9 cellular contexts compared by ENCODE assay signal in genomic region chr2:219570924-219571310, GRCh38. TPM values are rescaled to one million over a fixed set of nuclear protein-coding genes. Genes with fewer than 3 reads are reported as not detected.
DNase-seq lines count a peak whose midpoint lies in the region; ATAC-seq, FAIRE-seq and TF ChIP-seq lines count a peak whose summit lies in the region.
"Had no signal": no experiment of that assay in that cellular context is flagged by ENCODE, and none has a peak within 500 bp of the region (broad histone marks: within the 10 kb centered on the region; RNA-seq: fewer than 3 reads in every experiment).

No MANE protein-coding gene starts in this region.

- in situ Hi-C loops in astrocyte of the cerebellum (cut with HindIII; ENCODE audit: low sequenced_read_pairs) = no loop called here

- no peak for TF ChIP-seq POLR2A in spleen (IDR thresholded peaks at IDR 0.05)

- no peak for TF ChIP-seq CTCF in HEK293 (tag by site-specific recombination; IDR thresholded peaks at IDR 0.05)
- no peak for TF ChIP-seq CTCF in astrocyte of the cerebellum (IDR thresholded peaks at IDR 0.05; ENCODE audit: low read depth, low read length, missing control alignments)
- no peak for TF ChIP-seq CTCF in spleen (IDR thresholded peaks at IDR 0.05 in 8 of 11, conservative IDR thresholded peaks at IDR 0.05 in 3 of 11)

- CTCF ChIA-PET in HEK293 (lab: Yijun Ruan, JAX) = interaction anchor here (1.6 to 3.5 kb wide), 3 partner anchors 11 to 72 kb away, joined by 8 to 32 read pairs (median 13); no protein-coding TSS in a partner anchor

- H3K9ac ChIP-seq in iPS-18a (ENCODE audit: low read length) = no peak overlapping the region

- H3K4me1 ChIP-seq in HEK293 (ENCODE audit: control insufficient read depth, insufficient read depth, low read length) (peaks cover 13% of the 10 kb centered on the region), iPS-18a (ENCODE audit: control insufficient read depth, low read depth, low read length) (peaks cover 21% of the 10 kb centered on the region), spleen (peaks cover 0 to 22% (median 20%) of the 10 kb centered on the region in 6 donors)

- DNase-seq in astrocyte of the cerebellum (ENCODE audit: low read depth) (no peak), spleen (no peak), anterior cingulate cortex (lab: John Stamatoyannopoulos, UW) (no peak), NCI-H128 (lab: John Stamatoyannopoulos, UW; ENCODE audit: unreplicated experiment) (no peak), RCC 7860 (ENCODE audit: low spot score) (no peak)
- DNase-seq: activated naive CD4-positive, alpha-beta T cell treated with anti-CD3 and anti-CD28 coated beads, Interleukin-2, amount 10 ng/mL, durations not matched to agents 7 days and 5 days had no signal

- no peak for FAIRE-seq in RCC 7860 (lab: Jason Lieb, UNC)

- intact Hi-C loops in spleen (cut with DNase I; ENCODE audit: low total_unique reads) = no loop called here

- 0 to 2% (median 1%) methylated on average over 21 to 54 of the region's 55 CpGs for WGBS in spleen, 5 donors

- POLR2A ChIA-PET in HEK293 (lab: Yijun Ruan, JAX) = interaction anchor here (0.8 to 2.5 kb wide), 11 partner anchors 10 to 291 kb away, joined by 3 to 44 read pairs (median 5); partner anchors contain the start of genes CHPF, STK11IP and TMEM198

- peak overlapping the region; percentile 91 for H3K4me3 ChIP-seq in HEK293 (ENCODE audit: low read depth, low read length)
- peak overlapping the region; percentile 58 for H3K4me3 ChIP-seq in astrocyte of the cerebellum (ENCODE audit: low read depth, low read length)
- peak overlapping the region; percentile 55 for H3K4me3 ChIP-seq in iPS-18a (ENCODE audit: low read length)
- peak overlapping the region; percentile 46 to 78 (median 54) for H3K4me3 ChIP-seq in spleen

- H3K27ac ChIP-seq in HEK293 (ENCODE audit: extremely low read depth, low read depth, low read length) = peak overlapping the region; percentile 86
- no peak overlapping the region for H3K27ac ChIP-seq in iPS-18a (ENCODE audit: low read length)
- peak overlapping the region in 7 of 8 donors; percentile 38 to 80 (median 75) for H3K27ac ChIP-seq in spleen

- H3K27me3 ChIP-seq in iPS-18a (ENCODE audit: control insufficient read depth, insufficient read depth, low read length) = peaks cover 14% of the 10 kb centered on the region
- peaks cover 0 to 70% (median 21%) of the 10 kb centered on the region in 7 donors for H3K27me3 ChIP-seq in spleen (replicated peaks in 1 of 7)

- no peaks in the 10 kb centered on the region for H3K9me3 ChIP-seq in HEK293 (ENCODE audit: control insufficient read depth, insufficient read depth, low read depth, low read length)
- H3K9me3 ChIP-seq in iPS-18a (ENCODE audit: control insufficient read depth, low read depth, low read length) = no peaks in the 10 kb centered on the region
- H3K9me3 ChIP-seq in spleen = no peaks in the 10 kb centered on the region

- ATAC-seq in GM19467 (IDR thresholded peaks at IDR 0.05; ENCODE audit: unreplicated experiment) = no peak

- peaks cover 4 to 42% of the 10 kb centered on the region in 2 experiments; a peak in 2 of 3 replicates for H3K36me3 ChIP-seq in HEK293 (ENCODE audit: control insufficient read depth in 2 of 2, insufficient read depth in 1 of 2, low read length in 2 of 2)
- peaks cover 6% of the 10 kb centered on the region for H3K36me3 ChIP-seq in iPS-18a (ENCODE audit: control insufficient read depth, low read depth, low read length)
- H3K36me3 ChIP-seq in spleen = peaks cover 0 to 12% (median 0%) of the 10 kb centered on the region in 6 donors

TF ChIP-seq in HEK293, 187 proteins besides CTCF, POLR2A, EP300 and RAD21:
- TF ChIP-seq REPIN1 (tag by site-specific recombination; IDR thresholded peaks at IDR 0.05; ENCODE audit: low read depth) (no peak), ZBTB26 (tag by site-specific recombination; optimal IDR thresholded peaks at IDR 0.05) (peak; percentile 53), ZNF701 (tag by site-specific recombination; IDR thresholded peaks at IDR 0.05) (no peak), GLIS1 (tag by site-specific recombination; IDR thresholded peaks at IDR 0.05) (peak; percentile 69), ZNF18 (tag by site-specific recombination; IDR thresholded peaks at IDR 0.05) (no peak), ZNF223 (tag by site-specific recombination; IDR thresholded peaks at IDR 0.05) (no peak)

RNA-seq across cellular contexts. Expression of gene OBSL1, which starts 0.4 kb away (rescaled TPM):
- total RNA-seq in spleen = 10 to 100 TPM; 26.7 to 51.6 (median 31.1) TPM
- polyA plus RNA-seq in spleen = 10 to 100 TPM; 15.9 to 32.0 (median 27.6) TPM

RNA-seq across cellular contexts. Expression of gene INHA, which starts 1.2 kb away (rescaled TPM):
- total RNA-seq in spleen = under 1 TPM in 1 of 7 donors, not detected in 6; 0.46 TPM
- polyA plus RNA-seq in spleen = under 1 TPM; 0.08 to 0.46 (median 0.16) TPM

RNA-seq across cellular contexts. Expression of gene STK11IP, which starts 26.7 kb away (rescaled TPM):
- total RNA-seq in spleen = 10 to 100 TPM; 25.8 to 57.0 (median 35.9) TPM
- 10 to 100 TPM; 15.8 to 40.8 (median 40.3) TPM for polyA plus RNA-seq in spleen

RNA-seq across cellular contexts. Expression of gene TMEM198, which starts 27.1 kb away (rescaled TPM):
- total RNA-seq in spleen = 1 to 10 TPM in 5 of 7 donors, under 1 TPM in 2; 0.39 to 2.8 (median 1.1) TPM
- 1 to 10 TPM; 1.1 to 2.1 (median 1.5) TPM for polyA plus RNA-seq in spleen

RNA-seq across cellular contexts. Expression of gene CHPF, which starts 27.3 kb away (rescaled TPM):
- 10 to 100 TPM in 6 of 7 donors, 1 to 10 TPM in 1; 8.9 to 26.2 (median 15.4) TPM for total RNA-seq in spleen
- polyA plus RNA-seq in spleen = 1 to 10 TPM; 2.8 to 8.9 (median 4.8) TPM
